1 cellular context compared by ENCODE assay signal in the genomic region with DNA sequence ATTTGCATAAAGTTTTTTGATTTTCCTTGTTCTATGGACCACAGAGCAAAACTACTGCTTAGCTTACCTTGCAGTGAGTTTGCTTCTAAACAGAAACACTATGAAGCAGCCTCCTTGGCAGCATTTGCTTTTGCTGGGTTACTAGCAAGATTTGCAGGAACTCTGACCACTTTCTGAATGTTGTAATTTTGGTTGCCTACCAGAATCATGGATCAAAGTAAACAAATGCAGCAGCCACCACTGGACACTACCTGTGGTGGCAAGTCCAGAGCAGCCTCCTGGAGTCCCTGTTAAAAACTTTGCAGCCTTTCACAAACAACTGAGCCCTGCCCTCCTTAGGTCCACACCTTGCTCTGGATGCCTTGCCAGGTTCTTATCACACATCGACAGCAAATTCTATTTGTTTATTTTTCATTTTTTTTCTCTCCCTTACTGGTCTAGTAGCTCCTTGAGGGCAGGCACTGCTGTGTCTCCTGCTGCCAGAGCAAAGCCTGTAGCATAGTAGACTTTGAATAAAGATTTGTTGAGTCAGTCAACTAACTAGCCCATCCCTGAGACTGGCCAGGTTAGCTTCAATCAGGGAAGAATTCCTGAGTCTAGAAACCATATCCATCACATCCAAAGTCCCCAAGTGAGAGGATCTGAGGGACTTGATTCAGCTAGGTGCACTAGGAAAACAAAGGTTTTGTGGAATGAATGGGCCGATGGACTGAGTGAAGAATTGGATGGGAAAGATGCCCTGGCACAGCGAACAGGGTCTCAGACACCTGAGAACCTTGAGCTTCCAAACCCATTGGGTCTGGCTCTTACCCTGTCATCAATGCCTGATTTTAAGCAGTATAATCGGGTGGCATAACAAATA.
TF ChIP-seq lines count a peak whose summit lies in the region.

No MANE protein-coding gene starts in this region.

TF ChIP-seq in HepG2, 621 proteins besides CTCF, POLR2A, EP300 and RAD21 (continued from another document and continues in another):
- TF ChIP-seq, protein P1, sequence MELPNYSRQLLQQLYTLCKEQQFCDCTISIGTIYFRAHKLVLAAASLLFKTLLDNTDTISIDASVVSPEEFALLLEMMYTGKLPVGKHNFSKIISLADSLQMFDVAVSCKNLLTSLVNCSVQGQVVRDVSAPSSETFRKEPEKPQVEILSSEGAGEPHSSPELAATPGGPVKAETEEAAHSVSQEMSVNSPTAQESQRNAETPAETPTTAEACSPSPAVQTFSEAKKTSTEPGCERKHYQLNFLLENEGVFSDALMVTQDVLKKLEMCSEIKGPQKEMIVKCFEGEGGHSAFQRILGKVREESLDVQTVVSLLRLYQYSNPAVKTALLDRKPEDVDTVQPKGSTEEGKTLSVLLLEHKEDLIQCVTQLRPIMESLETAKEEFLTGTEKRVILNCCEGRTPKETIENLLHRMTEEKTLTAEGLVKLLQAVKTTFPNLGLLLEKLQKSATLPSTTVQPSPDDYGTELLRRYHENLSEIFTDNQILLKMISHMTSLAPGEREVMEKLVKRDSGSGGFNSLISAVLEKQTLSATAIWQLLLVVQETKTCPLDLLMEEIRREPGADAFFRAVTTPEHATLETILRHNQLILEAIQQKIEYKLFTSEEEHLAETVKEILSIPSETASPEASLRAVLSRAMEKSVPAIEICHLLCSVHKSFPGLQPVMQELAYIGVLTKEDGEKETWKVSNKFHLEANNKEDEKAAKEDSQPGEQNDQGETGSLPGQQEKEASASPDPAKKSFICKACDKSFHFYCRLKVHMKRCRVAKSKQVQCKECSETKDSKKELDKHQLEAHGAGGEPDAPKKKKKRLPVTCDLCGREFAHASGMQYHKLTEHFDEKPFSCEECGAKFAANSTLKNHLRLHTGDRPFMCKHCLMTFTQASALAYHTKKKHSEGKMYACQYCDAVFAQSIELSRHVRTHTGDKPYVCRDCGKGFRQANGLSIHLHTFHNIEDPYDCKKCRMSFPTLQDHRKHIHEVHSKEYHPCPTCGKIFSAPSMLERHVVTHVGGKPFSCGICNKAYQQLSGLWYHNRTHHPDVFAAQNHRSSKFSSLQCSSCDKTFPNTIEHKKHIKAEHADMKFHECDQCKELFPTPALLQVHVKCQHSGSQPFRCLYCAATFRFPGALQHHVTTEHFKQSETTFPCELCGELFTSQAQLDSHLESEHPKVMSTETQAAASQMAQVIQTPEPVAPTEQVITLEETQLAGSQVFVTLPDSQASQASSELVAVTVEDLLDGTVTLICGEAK (IDR thresholded peaks at IDR 0.05): no peak
- TF ChIP-seq, protein P1 (CRISPR knock-in tag; IDR thresholded peaks at IDR 0.05): peak; percentile 65; the same call in 1 of the 2 replicates
- TF ChIP-seq, protein P2, sequence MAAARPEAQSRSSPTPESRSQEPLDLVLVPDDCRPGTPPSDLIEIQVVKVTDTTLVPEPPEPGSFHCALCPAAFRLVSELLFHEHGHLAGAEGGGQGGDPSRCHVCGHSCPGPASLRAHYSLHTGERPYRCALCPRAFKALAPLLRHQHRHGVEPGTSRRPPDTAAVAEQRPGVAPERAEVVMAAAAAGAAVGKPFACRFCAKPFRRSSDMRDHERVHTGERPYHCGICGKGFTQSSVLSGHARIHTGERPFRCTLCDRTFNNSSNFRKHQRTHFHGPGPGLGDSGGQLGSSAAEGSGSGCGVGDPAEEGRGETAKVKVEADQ (CRISPR knock-in tag; IDR thresholded peaks at IDR 0.05; ENCODE audit: borderline replicate concordance): 0 out of 2 replicates have a peak, but pooled peaks have one; percentile 33
- TF ChIP-seq MEF2D (CRISPR knock-in tag; IDR thresholded peaks at IDR 0.05) (0 out of 2 replicates have a peak, but pooled peaks have one; percentile 20), ERF (CRISPR knock-in tag; IDR thresholded peaks at IDR 0.05) (peak; percentile 32; the same call in 1 of the 2 replicates), ZNF558 (CRISPR knock-in tag; IDR thresholded peaks at IDR 0.05; ENCODE audit: borderline replicate concordance) (no peak), SALL1 (CRISPR knock-in tag; IDR thresholded peaks at IDR 0.05) (peak; percentile 22; the same call in 1 of the 2 replicates), ZNF253 (CRISPR knock-in tag; IDR thresholded peaks at IDR 0.05; ENCODE audit: borderline replicate concordance) (no peak), KMT2A (CRISPR knock-in tag; IDR thresholded peaks at IDR 0.05) (peak; percentile 16; the same call in 1 of the 2 replicates), ZFP37 (CRISPR knock-in tag; IDR thresholded peaks at IDR 0.05; ENCODE audit: borderline replicate concordance) (no peak), RFX5 (IDR thresholded peaks at IDR 0.05; ENCODE audit: low read depth, low read length) (no peak), FOXK1 (CRISPR knock-in tag; IDR thresholded peaks at IDR 0.05; ENCODE audit: borderline replicate concordance, low read depth) (no peak), ZFP90 (CRISPR knock-in tag; IDR thresholded peaks at IDR 0.05; ENCODE audit: borderline replicate concordance) (no peak), MYNN (CRISPR knock-in tag; IDR thresholded peaks at IDR 0.05; ENCODE audit: low read depth) (no peak), ZNF619 (CRISPR knock-in tag; IDR thresholded peaks at IDR 0.05) (0 out of 2 replicates have a peak, but pooled peaks have one; percentile 23), YEATS2 (CRISPR knock-in tag; IDR thresholded peaks at IDR 0.05; ENCODE audit: borderline replicate concordance) (no peak), NFRKB (IDR thresholded peaks at IDR 0.05) (no peak)
- TF ChIP-seq, protein P3, sequence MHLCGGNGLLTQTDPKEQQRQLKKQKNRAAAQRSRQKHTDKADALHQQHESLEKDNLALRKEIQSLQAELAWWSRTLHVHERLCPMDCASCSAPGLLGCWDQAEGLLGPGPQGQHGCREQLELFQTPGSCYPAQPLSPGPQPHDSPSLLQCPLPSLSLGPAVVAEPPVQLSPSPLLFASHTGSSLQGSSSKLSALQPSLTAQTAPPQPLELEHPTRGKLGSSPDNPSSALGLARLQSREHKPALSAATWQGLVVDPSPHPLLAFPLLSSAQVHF (CRISPR knock-in tag; IDR thresholded peaks at IDR 0.05): no peak
- TF ChIP-seq, protein P4, sequence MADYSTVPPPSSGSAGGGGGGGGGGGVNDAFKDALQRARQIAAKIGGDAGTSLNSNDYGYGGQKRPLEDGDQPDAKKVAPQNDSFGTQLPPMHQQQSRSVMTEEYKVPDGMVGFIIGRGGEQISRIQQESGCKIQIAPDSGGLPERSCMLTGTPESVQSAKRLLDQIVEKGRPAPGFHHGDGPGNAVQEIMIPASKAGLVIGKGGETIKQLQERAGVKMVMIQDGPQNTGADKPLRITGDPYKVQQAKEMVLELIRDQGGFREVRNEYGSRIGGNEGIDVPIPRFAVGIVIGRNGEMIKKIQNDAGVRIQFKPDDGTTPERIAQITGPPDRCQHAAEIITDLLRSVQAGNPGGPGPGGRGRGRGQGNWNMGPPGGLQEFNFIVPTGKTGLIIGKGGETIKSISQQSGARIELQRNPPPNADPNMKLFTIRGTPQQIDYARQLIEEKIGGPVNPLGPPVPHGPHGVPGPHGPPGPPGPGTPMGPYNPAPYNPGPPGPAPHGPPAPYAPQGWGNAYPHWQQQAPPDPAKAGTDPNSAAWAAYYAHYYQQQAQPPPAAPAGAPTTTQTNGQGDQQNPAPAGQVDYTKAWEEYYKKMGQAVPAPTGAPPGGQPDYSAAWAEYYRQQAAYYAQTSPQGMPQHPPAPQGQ (CRISPR knock-in tag; IDR thresholded peaks at IDR 0.05; ENCODE audit: borderline replicate concordance): no peak
- TF ChIP-seq, protein P5, sequence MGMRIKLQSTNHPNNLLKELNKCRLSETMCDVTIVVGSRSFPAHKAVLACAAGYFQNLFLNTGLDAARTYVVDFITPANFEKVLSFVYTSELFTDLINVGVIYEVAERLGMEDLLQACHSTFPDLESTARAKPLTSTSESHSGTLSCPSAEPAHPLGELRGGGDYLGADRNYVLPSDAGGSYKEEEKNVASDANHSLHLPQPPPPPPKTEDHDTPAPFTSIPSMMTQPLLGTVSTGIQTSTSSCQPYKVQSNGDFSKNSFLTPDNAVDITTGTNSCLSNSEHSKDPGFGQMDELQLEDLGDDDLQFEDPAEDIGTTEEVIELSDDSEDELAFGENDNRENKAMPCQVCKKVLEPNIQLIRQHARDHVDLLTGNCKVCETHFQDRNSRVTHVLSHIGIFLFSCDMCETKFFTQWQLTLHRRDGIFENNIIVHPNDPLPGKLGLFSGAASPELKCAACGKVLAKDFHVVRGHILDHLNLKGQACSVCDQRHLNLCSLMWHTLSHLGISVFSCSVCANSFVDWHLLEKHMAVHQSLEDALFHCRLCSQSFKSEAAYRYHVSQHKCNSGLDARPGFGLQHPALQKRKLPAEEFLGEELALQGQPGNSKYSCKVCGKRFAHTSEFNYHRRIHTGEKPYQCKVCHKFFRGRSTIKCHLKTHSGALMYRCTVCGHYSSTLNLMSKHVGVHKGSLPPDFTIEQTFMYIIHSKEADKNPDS (CRISPR knock-in tag; IDR thresholded peaks at IDR 0.05): no peak
- TF ChIP-seq, protein P6, sequence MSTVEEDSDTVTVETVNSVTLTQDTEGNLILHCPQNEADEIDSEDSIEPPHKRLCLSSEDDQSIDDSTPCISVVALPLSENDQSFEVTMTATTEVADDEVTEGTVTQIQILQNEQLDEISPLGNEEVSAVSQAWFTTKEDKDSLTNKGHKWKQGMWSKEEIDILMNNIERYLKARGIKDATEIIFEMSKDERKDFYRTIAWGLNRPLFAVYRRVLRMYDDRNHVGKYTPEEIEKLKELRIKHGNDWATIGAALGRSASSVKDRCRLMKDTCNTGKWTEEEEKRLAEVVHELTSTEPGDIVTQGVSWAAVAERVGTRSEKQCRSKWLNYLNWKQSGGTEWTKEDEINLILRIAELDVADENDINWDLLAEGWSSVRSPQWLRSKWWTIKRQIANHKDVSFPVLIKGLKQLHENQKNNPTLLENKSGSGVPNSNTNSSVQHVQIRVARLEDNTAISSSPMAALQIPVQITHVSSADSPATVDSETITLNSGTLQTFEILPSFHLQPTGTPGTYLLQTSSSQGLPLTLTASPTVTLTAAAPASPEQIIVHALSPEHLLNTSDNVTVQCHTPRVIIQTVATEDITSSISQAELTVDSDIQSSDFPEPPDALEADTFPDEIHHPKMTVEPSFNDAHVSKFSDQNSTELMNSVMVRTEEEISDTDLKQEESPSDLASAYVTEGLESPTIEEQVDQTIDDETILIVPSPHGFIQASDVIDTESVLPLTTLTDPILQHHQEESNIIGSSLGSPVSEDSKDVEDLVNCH (CRISPR knock-in tag; IDR thresholded peaks at IDR 0.05): no peak
